ENCODE assay signal across 18 cellular contexts in genomic region chr17:69058165-69058564, GRCh38. TPM values are rescaled to one million over a fixed set of nuclear protein-coding genes. Genes with fewer than 3 reads are reported as not detected.
A peak's percentile ranks its signal among the peaks of the same experiment; 100 is the strongest.
DNase-seq lines count a peak whose midpoint lies in the region; ATAC-seq, FAIRE-seq and TF ChIP-seq lines count a peak whose summit lies in the region.
"Had no signal": no experiment of that assay in that cellular context is flagged by ENCODE, and none has a peak within 500 bp of the region (broad histone marks: within the 10 kb centered on the region; RNA-seq: fewer than 3 reads in every experiment).

No MANE protein-coding gene starts in this region.

- H3K4me3 ChIP-seq in dorsolateral prefrontal cortex, result no peak overlapping the region
- H3K4me3 ChIP-seq: BLaER1 treated with 17β-estradiol and CSF1 and Interleukin-3, amounts not matched to agents 10 nM and 100 nM; left lung had no signal

- TF ChIP-seq CTCF in foreskin keratinocyte (conservative IDR thresholded peaks at IDR 0.05), result peak; percentile 39
- no peak for TF ChIP-seq CTCF in dorsolateral prefrontal cortex (IDR thresholded peaks at IDR 0.05 in 54 of 56, conservative IDR thresholded peaks at IDR 0.05 in 2 of 56; ENCODE audit: low read depth in 1 of 56, partially characterized antibody in 56 of 56)

- ATAC-seq in foreskin keratinocyte (no peak), HG02763 (IDR thresholded peaks at IDR 0.05; ENCODE audit: unreplicated experiment) (no peak), GM18519 (IDR thresholded peaks at IDR 0.05; ENCODE audit: low FRiP score, unreplicated experiment) (no peak), GM21737 (IDR thresholded peaks at IDR 0.05; ENCODE audit: unreplicated experiment) (no peak)
- ATAC-seq: left lung had no signal

- in situ Hi-C loops in ACHN (cut with HindIII; ENCODE audit: low pct_ligation_motif_present, low pct_unique_long_range_greater_than_20kb, low sequenced_read_pairs), result no loop called here
- in situ Hi-C loops in SK-MEL-5 (cut with HindIII; ENCODE audit: low pct_unique_long_range_greater_than_20kb, low sequenced_read_pairs), result no loop called here

- intact Hi-C loops in dorsolateral prefrontal cortex (cut with DNase I), result no loop called here

- TF ChIP-seq POLR2A in H54 (IDR thresholded peaks at IDR 0.05; ENCODE audit: low read depth, low read length), result no peak

- peak; percentile 18 for DNase-seq in ACHN
- no peak for DNase-seq in H54 (ENCODE audit: insufficient read length, low spot score)
- DNase-seq in SK-MEL-5 (ENCODE audit: low read depth, low spot score), result peak; percentile 85
- no peak for DNase-seq in foreskin keratinocyte
- DNase-seq in dorsolateral prefrontal cortex, result no peak
- DNase-seq: activated CD4-positive, alpha-beta T cell treated with anti-CD3 and anti-CD28 coated beads, Interleukin-2, amount 10 ng/mL, durations not matched to agents 24 days and 14 days; activated T-cell treated with anti-CD3 and anti-CD28 coated beads, Interleukin-2, amount 50 U/mL, for 72 hours; effector CD4-positive, alpha-beta T cell; GF-D8; head of caudate nucleus; left lung; NCI-H2029; T-helper 1 cell had no signal

- H3K27ac ChIP-seq in foreskin keratinocyte, result no peak overlapping the region
- H3K27ac ChIP-seq in dorsolateral prefrontal cortex, result no peak overlapping the region
- H3K27ac ChIP-seq: BLaER1 treated with 17β-estradiol and CSF1 and Interleukin-3, amounts not matched to agents 10 nM and 100 nM; left lung had no signal

- peak; percentile 6 for FAIRE-seq in H54 (lab: Jason Lieb, UNC)

- H3K27me3 ChIP-seq in foreskin keratinocyte (no peaks in the 10 kb centered on the region), dorsolateral prefrontal cortex (no peaks in the 10 kb centered on the region)
- H3K27me3 ChIP-seq: BLaER1 treated with 17β-estradiol and CSF1 and Interleukin-3, amounts not matched to agents 10 nM and 100 nM; left lung had no signal

- H3K4me1 ChIP-seq in foreskin keratinocyte, result no peaks in the 10 kb centered on the region
- H3K4me1 ChIP-seq: left lung had no signal

RNA-seq across cellular contexts. Expression of gene ABCA9, which starts 2.6 kb away (rescaled TPM):
- 3.6 and 5.5 TPM in 2 replicates for total RNA-seq in SK-MEL-5 (2014; rRNA removed; shearing (Covaris generic))
- 2.3 and 2.7 TPM in 2 replicates for polyA plus RNA-seq in SK-MEL-5 (2015; cell fraction: cytosol; rRNA removed)
- polyA plus RNA-seq in SK-MEL-5 (2015; cell fraction: nucleus; rRNA removed), result 9.7 and 11.4 TPM in 2 replicates
- total RNA-seq in foreskin keratinocyte (not detected in 2 replicates), dorsolateral prefrontal cortex (10 to 100 TPM in 111 of 120 experiments, 1 to 10 TPM in 9; 6.9 to 33.3 (median 16.5) TPM)
- polyA plus RNA-seq in foreskin keratinocyte, result not detected in 2 replicates
- polyA plus RNA-seq: IgD-negative memory B cell had no signal

Comparison
In these comparisons a context has a peak if more than half of its experiments do, and no peak if none do; other contexts are left out.
1. DNase-seq: peak in ACHN (single experiment) and SK-MEL-5 (single experiment); none in H54 (single experiment), foreskin keratinocyte (0 of 2) and dorsolateral prefrontal cortex (0 of 10).